In genomic region chr16:85139888-85140339, GRCh38 we compare ENCODE assay signal across 1 cellular context.
TF ChIP-seq lines count a peak whose summit lies in the region.

No MANE protein-coding gene starts in this region.

TF ChIP-seq in HepG2, 621 proteins besides CTCF, POLR2A, EP300 and RAD21 (continued from another document and continues in another):
- peak; percentile 62; the same call in 1 of the 2 replicates for TF ChIP-seq MIXL1 (CRISPR knock-in tag; IDR thresholded peaks at IDR 0.05)
- TF ChIP-seq ZNF572 (CRISPR knock-in tag; IDR thresholded peaks at IDR 0.05): no peak
- no peak; the same call in 1 of the 2 replicates for TF ChIP-seq ZNF782 (CRISPR knock-in tag; IDR thresholded peaks at IDR 0.05; ENCODE audit: borderline replicate concordance)
- TF ChIP-seq ZNF547 (CRISPR knock-in tag; IDR thresholded peaks at IDR 0.05): no peak
- TF ChIP-seq, protein P1, sequence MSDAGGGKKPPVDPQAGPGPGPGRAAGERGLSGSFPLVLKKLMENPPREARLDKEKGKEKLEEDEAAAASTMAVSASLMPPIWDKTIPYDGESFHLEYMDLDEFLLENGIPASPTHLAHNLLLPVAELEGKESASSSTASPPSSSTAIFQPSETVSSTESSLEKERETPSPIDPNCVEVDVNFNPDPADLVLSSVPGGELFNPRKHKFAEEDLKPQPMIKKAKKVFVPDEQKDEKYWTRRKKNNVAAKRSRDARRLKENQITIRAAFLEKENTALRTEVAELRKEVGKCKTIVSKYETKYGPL (CRISPR knock-in tag; IDR thresholded peaks at IDR 0.05): no peak
- TF ChIP-seq TBX3 (IDR thresholded peaks at IDR 0.05; ENCODE audit: borderline replicate concordance): no peak
- TF ChIP-seq SP2 (CRISPR knock-in tag; IDR thresholded peaks at IDR 0.05): no peak
- no peak for TF ChIP-seq ZNF512B (CRISPR knock-in tag; IDR thresholded peaks at IDR 0.05; ENCODE audit: borderline replicate concordance)
- TF ChIP-seq BORCS8-MEF2B (CRISPR knock-in tag; IDR thresholded peaks at IDR 0.05): peak; percentile 47; the same call in 1 of the 2 replicates
- TF ChIP-seq, protein P2, sequence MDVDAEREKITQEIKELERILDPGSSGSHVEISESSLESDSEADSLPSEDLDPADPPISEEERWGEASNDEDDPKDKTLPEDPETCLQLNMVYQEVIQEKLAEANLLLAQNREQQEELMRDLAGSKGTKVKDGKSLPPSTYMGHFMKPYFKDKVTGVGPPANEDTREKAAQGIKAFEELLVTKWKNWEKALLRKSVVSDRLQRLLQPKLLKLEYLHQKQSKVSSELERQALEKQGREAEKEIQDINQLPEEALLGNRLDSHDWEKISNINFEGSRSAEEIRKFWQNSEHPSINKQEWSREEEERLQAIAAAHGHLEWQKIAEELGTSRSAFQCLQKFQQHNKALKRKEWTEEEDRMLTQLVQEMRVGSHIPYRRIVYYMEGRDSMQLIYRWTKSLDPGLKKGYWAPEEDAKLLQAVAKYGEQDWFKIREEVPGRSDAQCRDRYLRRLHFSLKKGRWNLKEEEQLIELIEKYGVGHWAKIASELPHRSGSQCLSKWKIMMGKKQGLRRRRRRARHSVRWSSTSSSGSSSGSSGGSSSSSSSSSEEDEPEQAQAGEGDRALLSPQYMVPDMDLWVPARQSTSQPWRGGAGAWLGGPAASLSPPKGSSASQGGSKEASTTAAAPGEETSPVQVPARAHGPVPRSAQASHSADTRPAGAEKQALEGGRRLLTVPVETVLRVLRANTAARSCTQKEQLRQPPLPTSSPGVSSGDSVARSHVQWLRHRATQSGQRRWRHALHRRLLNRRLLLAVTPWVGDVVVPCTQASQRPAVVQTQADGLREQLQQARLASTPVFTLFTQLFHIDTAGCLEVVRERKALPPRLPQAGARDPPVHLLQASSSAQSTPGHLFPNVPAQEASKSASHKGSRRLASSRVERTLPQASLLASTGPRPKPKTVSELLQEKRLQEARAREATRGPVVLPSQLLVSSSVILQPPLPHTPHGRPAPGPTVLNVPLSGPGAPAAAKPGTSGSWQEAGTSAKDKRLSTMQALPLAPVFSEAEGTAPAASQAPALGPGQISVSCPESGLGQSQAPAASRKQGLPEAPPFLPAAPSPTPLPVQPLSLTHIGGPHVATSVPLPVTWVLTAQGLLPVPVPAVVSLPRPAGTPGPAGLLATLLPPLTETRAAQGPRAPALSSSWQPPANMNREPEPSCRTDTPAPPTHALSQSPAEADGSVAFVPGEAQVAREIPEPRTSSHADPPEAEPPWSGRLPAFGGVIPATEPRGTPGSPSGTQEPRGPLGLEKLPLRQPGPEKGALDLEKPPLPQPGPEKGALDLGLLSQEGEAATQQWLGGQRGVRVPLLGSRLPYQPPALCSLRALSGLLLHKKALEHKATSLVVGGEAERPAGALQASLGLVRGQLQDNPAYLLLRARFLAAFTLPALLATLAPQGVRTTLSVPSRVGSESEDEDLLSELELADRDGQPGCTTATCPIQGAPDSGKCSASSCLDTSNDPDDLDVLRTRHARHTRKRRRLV (CRISPR knock-in tag; IDR thresholded peaks at IDR 0.05): 0 out of 2 replicates have a peak, but pooled peaks have one; percentile 59
- peak; percentile 57 for TF ChIP-seq XRCC5 (optimal IDR thresholded peaks at IDR 0.05; ENCODE audit: low read length)
- TF ChIP-seq ZMAT3 (CRISPR knock-in tag; conservative IDR thresholded peaks at IDR 0.05): no peak
- TF ChIP-seq, protein P3, sequence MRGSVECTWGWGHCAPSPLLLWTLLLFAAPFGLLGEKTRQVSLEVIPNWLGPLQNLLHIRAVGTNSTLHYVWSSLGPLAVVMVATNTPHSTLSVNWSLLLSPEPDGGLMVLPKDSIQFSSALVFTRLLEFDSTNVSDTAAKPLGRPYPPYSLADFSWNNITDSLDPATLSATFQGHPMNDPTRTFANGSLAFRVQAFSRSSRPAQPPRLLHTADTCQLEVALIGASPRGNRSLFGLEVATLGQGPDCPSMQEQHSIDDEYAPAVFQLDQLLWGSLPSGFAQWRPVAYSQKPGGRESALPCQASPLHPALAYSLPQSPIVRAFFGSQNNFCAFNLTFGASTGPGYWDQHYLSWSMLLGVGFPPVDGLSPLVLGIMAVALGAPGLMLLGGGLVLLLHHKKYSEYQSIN (CRISPR knock-in tag; IDR thresholded peaks at IDR 0.05; ENCODE audit: borderline replicate concordance): no peak
- no peak for TF ChIP-seq ATM (IDR thresholded peaks at IDR 0.05; ENCODE audit: borderline replicate concordance)
- TF ChIP-seq SRSF9 (IDR thresholded peaks at IDR 0.05; ENCODE audit: borderline replicate concordance, insufficient read depth, low read depth, low read length, poor library complexity, severe bottlenecking): no peak
- TF ChIP-seq KAT8 (CRISPR knock-in tag; IDR thresholded peaks at IDR 0.05): peak; percentile 74; the same call in 1 of the 2 replicates
- no peak for TF ChIP-seq MEIS2 (CRISPR knock-in tag; IDR thresholded peaks at IDR 0.05)
- no peak for TF ChIP-seq JUND (CRISPR knock-in tag; IDR thresholded peaks at IDR 0.05)
- TF ChIP-seq KLF9 (CRISPR knock-in tag; IDR thresholded peaks at IDR 0.05; ENCODE audit: low read depth): no peak
- TF ChIP-seq KLF15 (CRISPR knock-in tag; IDR thresholded peaks at IDR 0.05; ENCODE audit: borderline replicate concordance): no peak
- TF ChIP-seq ZKSCAN5 (CRISPR knock-in tag; IDR thresholded peaks at IDR 0.05): peak; percentile 98
- TF ChIP-seq NCOR1 (IDR thresholded peaks at IDR 0.05; ENCODE audit: borderline replicate concordance, low read length): peak; percentile 87
- TF ChIP-seq, protein P4, sequence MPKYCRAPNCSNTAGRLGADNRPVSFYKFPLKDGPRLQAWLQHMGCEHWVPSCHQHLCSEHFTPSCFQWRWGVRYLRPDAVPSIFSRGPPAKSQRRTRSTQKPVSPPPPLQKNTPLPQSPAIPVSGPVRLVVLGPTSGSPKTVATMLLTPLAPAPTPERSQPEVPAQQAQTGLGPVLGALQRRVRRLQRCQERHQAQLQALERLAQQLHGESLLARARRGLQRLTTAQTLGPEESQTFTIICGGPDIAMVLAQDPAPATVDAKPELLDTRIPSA (CRISPR knock-in tag; IDR thresholded peaks at IDR 0.05; ENCODE audit: borderline replicate concordance): no peak
- TF ChIP-seq ZNF556 (CRISPR knock-in tag; IDR thresholded peaks at IDR 0.05; ENCODE audit: borderline replicate concordance): no peak
- TF ChIP-seq, protein P5, sequence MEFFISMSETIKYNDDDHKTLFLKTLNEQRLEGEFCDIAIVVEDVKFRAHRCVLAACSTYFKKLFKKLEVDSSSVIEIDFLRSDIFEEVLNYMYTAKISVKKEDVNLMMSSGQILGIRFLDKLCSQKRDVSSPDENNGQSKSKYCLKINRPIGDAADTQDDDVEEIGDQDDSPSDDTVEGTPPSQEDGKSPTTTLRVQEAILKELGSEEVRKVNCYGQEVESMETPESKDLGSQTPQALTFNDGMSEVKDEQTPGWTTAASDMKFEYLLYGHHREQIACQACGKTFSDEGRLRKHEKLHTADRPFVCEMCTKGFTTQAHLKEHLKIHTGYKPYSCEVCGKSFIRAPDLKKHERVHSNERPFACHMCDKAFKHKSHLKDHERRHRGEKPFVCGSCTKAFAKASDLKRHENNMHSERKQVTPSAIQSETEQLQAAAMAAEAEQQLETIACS (CRISPR knock-in tag; IDR thresholded peaks at IDR 0.05): no peak
- TF ChIP-seq, protein P6, sequence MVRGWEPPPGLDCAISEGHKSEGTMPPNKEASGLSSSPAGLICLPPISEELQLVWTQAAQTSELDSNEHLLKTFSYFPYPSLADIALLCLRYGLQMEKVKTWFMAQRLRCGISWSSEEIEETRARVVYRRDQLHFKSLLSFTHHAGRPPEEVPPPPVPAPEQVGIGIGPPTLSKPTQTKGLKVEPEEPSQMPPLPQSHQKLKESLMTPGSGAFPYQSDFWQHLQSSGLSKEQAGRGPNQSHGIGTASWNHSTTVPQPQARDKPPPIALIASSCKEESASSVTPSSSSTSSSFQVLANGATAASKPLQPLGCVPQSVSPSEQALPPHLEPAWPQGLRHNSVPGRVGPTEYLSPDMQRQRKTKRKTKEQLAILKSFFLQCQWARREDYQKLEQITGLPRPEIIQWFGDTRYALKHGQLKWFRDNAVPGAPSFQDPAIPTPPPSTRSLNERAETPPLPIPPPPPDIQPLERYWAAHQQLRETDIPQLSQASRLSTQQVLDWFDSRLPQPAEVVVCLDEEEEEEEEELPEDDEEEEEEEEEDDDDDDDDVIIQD (CRISPR knock-in tag; IDR thresholded peaks at IDR 0.05; ENCODE audit: low read depth): peak; percentile 71
- no peak for TF ChIP-seq ZNF672 (CRISPR knock-in tag; IDR thresholded peaks at IDR 0.05)
- TF ChIP-seq NR0B2 (CRISPR knock-in tag; IDR thresholded peaks at IDR 0.05): no peak
- 0 out of 2 replicates have a peak, but pooled peaks have one; percentile 24 for TF ChIP-seq POLR2AphosphoS5 (IDR thresholded peaks at IDR 0.05; ENCODE audit: low read depth, low read length)
- no peak for TF ChIP-seq ZNF383 (CRISPR knock-in tag; IDR thresholded peaks at IDR 0.05; ENCODE audit: borderline replicate concordance)
- no peak for TF ChIP-seq NCOA5 (CRISPR knock-in tag; IDR thresholded peaks at IDR 0.05)
- TF ChIP-seq ARID2 (CRISPR knock-in tag; IDR thresholded peaks at IDR 0.05; ENCODE audit: borderline replicate concordance): no peak
- TF ChIP-seq CREB1 (IDR thresholded peaks at IDR 0.05): no peak
- no peak; the same call in 1 of the 2 replicates for TF ChIP-seq CREB1 (CRISPR knock-in tag; IDR thresholded peaks at IDR 0.05)
- no peak for TF ChIP-seq THAP7 (CRISPR knock-in tag; IDR thresholded peaks at IDR 0.05)
- no peak for TF ChIP-seq ZNF354B (CRISPR knock-in tag; IDR thresholded peaks at IDR 0.05)
- TF ChIP-seq ZBTB7A (CRISPR knock-in tag; IDR thresholded peaks at IDR 0.05): 0 out of 2 replicates have a peak, but pooled peaks have one; percentile 36
- TF ChIP-seq, protein P7, sequence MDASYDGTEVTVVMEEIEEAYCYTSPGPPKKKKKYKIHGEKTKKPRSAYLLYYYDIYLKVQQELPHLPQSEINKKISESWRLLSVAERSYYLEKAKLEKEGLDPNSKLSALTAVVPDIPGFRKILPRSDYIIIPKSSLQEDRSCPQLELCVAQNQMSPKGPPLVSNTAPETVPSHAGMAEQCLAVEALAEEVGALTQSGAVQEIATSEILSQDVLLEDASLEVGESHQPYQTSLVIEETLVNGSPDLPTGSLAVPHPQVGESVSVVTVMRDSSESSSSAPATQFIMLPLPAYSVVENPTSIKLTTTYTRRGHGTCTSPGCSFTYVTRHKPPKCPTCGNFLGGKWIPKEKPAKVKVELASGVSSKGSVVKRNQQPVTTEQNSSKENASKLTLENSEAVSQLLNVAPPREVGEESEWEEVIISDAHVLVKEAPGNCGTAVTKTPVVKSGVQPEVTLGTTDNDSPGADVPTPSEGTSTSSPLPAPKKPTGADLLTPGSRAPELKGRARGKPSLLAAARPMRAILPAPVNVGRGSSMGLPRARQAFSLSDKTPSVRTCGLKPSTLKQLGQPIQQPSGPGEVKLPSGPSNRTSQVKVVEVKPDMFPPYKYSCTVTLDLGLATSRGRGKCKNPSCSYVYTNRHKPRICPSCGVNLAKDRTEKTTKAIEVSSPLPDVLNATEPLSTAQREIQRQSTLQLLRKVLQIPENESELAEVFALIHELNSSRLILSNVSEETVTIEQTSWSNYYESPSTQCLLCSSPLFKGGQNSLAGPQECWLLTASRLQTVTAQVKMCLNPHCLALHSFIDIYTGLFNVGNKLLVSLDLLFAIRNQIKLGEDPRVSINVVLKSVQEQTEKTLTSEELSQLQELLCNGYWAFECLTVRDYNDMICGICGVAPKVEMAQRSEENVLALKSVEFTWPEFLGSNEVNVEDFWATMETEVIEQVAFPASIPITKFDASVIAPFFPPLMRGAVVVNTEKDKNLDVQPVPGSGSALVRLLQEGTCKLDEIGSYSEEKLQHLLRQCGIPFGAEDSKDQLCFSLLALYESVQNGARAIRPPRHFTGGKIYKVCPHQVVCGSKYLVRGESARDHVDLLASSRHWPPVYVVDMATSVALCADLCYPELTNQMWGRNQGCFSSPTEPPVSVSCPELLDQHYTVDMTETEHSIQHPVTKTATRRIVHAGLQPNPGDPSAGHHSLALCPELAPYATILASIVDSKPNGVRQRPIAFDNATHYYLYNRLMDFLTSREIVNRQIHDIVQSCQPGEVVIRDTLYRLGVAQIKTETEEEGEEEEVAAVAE (CRISPR knock-in tag; IDR thresholded peaks at IDR 0.05; ENCODE audit: borderline replicate concordance): peak; percentile 23; the same call in 1 of the 2 replicates
- TF ChIP-seq ZNF431 (CRISPR knock-in tag; IDR thresholded peaks at IDR 0.05; ENCODE audit: borderline replicate concordance, low read depth): 0 out of 2 replicates have a peak, but pooled peaks have one; percentile 37
